ENCODE assay signal across 16 cellular contexts in genomic region chr13:91155512-91156114, GRCh38.
DNase-seq lines count a peak whose midpoint lies in the region; TF ChIP-seq lines count a peak whose summit lies in the region.
"Had no signal": no experiment of that assay in that cellular context is flagged by ENCODE, and none has a peak within 500 bp of the region (broad histone marks: within the 10 kb centered on the region; RNA-seq: fewer than 3 reads in every experiment).

No MANE protein-coding gene starts in this region.

- DNase-seq in Caco-2 (peak; percentile 86), glutamatergic neuron (no peak), neural progenitor cell (ENCODE audit: low spot score) (no peak), GM19240 (ENCODE audit: insufficient read length, low spot score) (no peak), iPS-NIHi7 (ENCODE audit: extremely low spot score) (no peak), GOT3 (lab: John Stamatoyannopoulos, UW) (no peak), DMS153 (lab: John Stamatoyannopoulos, UW) (no peak)
- DNase-seq: ACHN; activated naive CD8-positive, alpha-beta T cell treated with anti-CD3 and anti-CD28 coated beads for 36 hours; activated T-cell treated with anti-CD3 and anti-CD28 coated beads, Interleukin-2, amount 50 U/mL, for 4 hours; CD4-positive, alpha-beta memory T cell; kidney glomerular epithelial cell; NCI-H1694 treated with DMSO at 0.1 percent for 48 hours; NCI-H510A; stimulated activated naive CD4-positive, alpha-beta T cell had no signal

- H3K27me3 Mint-ChIP-seq in Caco-2 (ENCODE audit: insufficient read depth, unreplicated experiment) (no peaks in the 10 kb centered on the region), glutamatergic neuron (ENCODE audit: unreplicated experiment) (no peaks in the 10 kb centered on the region), neural progenitor cell (ENCODE audit: insufficient read depth, low read depth) (peaks cover 2% of the 10 kb centered on the region)

- H3K9ac ChIP-seq in Loucy (ENCODE audit: low read depth, low read length, poor library complexity, severe bottlenecking) (no peak overlapping the region), neural progenitor cell (no peak overlapping the region)

- H3K79me2 ChIP-seq in Loucy (ENCODE audit: insufficient read depth, low read length) (no peaks in the 10 kb centered on the region), neural progenitor cell (ENCODE audit: low read depth) (no peaks in the 10 kb centered on the region)

- H3K27ac Mint-ChIP-seq in Caco-2 (ENCODE audit: unreplicated experiment) (peak overlapping the region; percentile 96), glutamatergic neuron (ENCODE audit: unreplicated experiment) (peak overlapping the region; percentile 59), neural progenitor cell (peak overlapping the region; percentile 67)
- H3K27ac Mint-ChIP-seq: activated naive CD8-positive, alpha-beta T cell treated with anti-CD3 and anti-CD28 coated beads for 36 hours; CD4-positive, alpha-beta memory T cell had no signal

- H3K4me2 ChIP-seq in Loucy (ENCODE audit: low read depth, low read length, poor library complexity, severe bottlenecking) (no peak overlapping the region), neural progenitor cell (no peak overlapping the region)

- peak overlapping the region; percentile 6; the same call in 1 of the 2 replicates for H3K4me3 ChIP-seq in Caco-2 (ENCODE audit: low read depth, low read length)
- H3K4me3 ChIP-seq in Loucy (ENCODE audit: low read length, poor library complexity, severe bottlenecking) = no peak overlapping the region
- H3K4me3 ChIP-seq in neural progenitor cell = no peak overlapping the region

- CTCF ChIA-PET in Caco-2 (lab: Charles Lee) = interaction anchor here (1.0 to 2.3 kb wide), 5 partner anchors 21 to 78 kb away, joined by 3 to 14 read pairs (median 4); no protein-coding TSS in a partner anchor

- H3K27ac ChIP-seq in neural progenitor cell = no peak overlapping the region

- H4K20me1 ChIP-seq in Loucy (ENCODE audit: insufficient read depth, low read length, poor library complexity, severe bottlenecking) = no peaks in the 10 kb centered on the region
- H4K20me1 ChIP-seq in neural progenitor cell (ENCODE audit: low read depth) = no peaks in the 10 kb centered on the region

- H3K9me3 Mint-ChIP-seq in Caco-2 (ENCODE audit: unreplicated experiment) (no peaks in the 10 kb centered on the region), glutamatergic neuron (ENCODE audit: unreplicated experiment) (no peaks in the 10 kb centered on the region), neural progenitor cell (peaks cover 5% of the 10 kb centered on the region)
- H3K9me3 Mint-ChIP-seq: activated naive CD8-positive, alpha-beta T cell treated with anti-CD3 and anti-CD28 coated beads for 36 hours; activated T-cell treated with anti-CD3 and anti-CD28 coated beads, Interleukin-2, amount 50 U/mL, for 4 hours; CD4-positive, alpha-beta memory T cell had no signal

- H3K36me3 ChIP-seq in Caco-2 (ENCODE audit: control insufficient read depth, insufficient read depth, low read length) (no peaks in the 10 kb centered on the region; the same call in 1 of the 2 replicates), Loucy (ENCODE audit: insufficient read depth, low read length) (no peaks in the 10 kb centered on the region), neural progenitor cell (no peaks in the 10 kb centered on the region)

- H3K36me3 Mint-ChIP-seq in Caco-2 (ENCODE audit: insufficient read depth, unreplicated experiment) = peaks cover 15% of the 10 kb centered on the region
- H3K36me3 Mint-ChIP-seq in glutamatergic neuron (ENCODE audit: unreplicated experiment) = no peaks in the 10 kb centered on the region
- H3K36me3 Mint-ChIP-seq in neural progenitor cell = no peaks in the 10 kb centered on the region
- H3K36me3 Mint-ChIP-seq: activated naive CD8-positive, alpha-beta T cell treated with anti-CD3 and anti-CD28 coated beads for 36 hours; CD4-positive, alpha-beta memory T cell had no signal

- H3K4me1 ChIP-seq in Caco-2 = peaks cover 67% of the 10 kb centered on the region
- no peaks in the 10 kb centered on the region for H3K4me1 ChIP-seq in Loucy (ENCODE audit: insufficient read depth, low read length, poor library complexity, severe bottlenecking)
- peaks cover 17% of the 10 kb centered on the region for H3K4me1 ChIP-seq in neural progenitor cell

- no peaks in the 10 kb centered on the region for H3F3A ChIP-seq in Loucy (ENCODE audit: low read depth)
- H3F3A ChIP-seq in neural progenitor cell (ENCODE audit: low read depth) = peaks cover 3% of the 10 kb centered on the region

- no peaks in the 10 kb centered on the region for H3K9me2 ChIP-seq in Loucy (replicated peaks; ENCODE audit: low read depth, low read length)

- no peaks in the 10 kb centered on the region for H3K27me3 ChIP-seq in Caco-2 (replicated peaks; ENCODE audit: control insufficient read depth, insufficient read depth, low read length)
- H3K27me3 ChIP-seq in Loucy (ENCODE audit: insufficient read depth, low read length, poor library complexity, severe bottlenecking) = no peaks in the 10 kb centered on the region
- no peaks in the 10 kb centered on the region for H3K27me3 ChIP-seq in neural progenitor cell

- H2AFZ ChIP-seq in Loucy (ENCODE audit: low read length) = 0 out of 2 replicates have a peak overlapping the region, but pooled peaks have one; percentile 70
- H2AFZ ChIP-seq in neural progenitor cell (replicated peaks) = peak overlapping the region; percentile 73

- H3K4me1 Mint-ChIP-seq in Caco-2 (ENCODE audit: low read depth, unreplicated experiment) = peaks cover 44% of the 10 kb centered on the region
- peaks cover 31% of the 10 kb centered on the region for H3K4me1 Mint-ChIP-seq in glutamatergic neuron (ENCODE audit: low read depth, unreplicated experiment)
- peaks cover 8% of the 10 kb centered on the region for H3K4me1 Mint-ChIP-seq in neural progenitor cell
- H3K4me1 Mint-ChIP-seq: activated naive CD8-positive, alpha-beta T cell treated with anti-CD3 and anti-CD28 coated beads for 36 hours; CD4-positive, alpha-beta memory T cell had no signal

- H3K4me3 Mint-ChIP-seq in Caco-2 (ENCODE audit: unreplicated experiment) (peak overlapping the region; percentile 72), glutamatergic neuron (ENCODE audit: unreplicated experiment) (no peak overlapping the region), neural progenitor cell (no peak overlapping the region)
- H3K4me3 Mint-ChIP-seq: activated naive CD8-positive, alpha-beta T cell treated with anti-CD3 and anti-CD28 coated beads for 36 hours; activated T-cell treated with anti-CD3 and anti-CD28 coated beads, Interleukin-2, amount 50 U/mL, for 4 hours; CD4-positive, alpha-beta memory T cell had no signal

- no peaks in the 10 kb centered on the region for H3K9me3 ChIP-seq in Caco-2
- no peaks in the 10 kb centered on the region for H3K9me3 ChIP-seq in Loucy (ENCODE audit: insufficient read depth, low read depth, low read length)
- H3K9me3 ChIP-seq in neural progenitor cell (ENCODE audit: low read depth) = no peaks in the 10 kb centered on the region

- POLR2A ChIA-PET in Caco-2 (lab: Charles Lee) = interaction anchor here (1.1 to 1.2 kb wide), 2 partner anchors 26 to 78 kb away, joined by 3 to 11 read pairs; no protein-coding TSS in a partner anchor

- intact Hi-C loops in Caco-2 (cut with micrococcal nuclease; ENCODE audit: unreplicated experiment) = loop anchor here (1.0 to 2.0 kb wide), 4 partner anchors 27 to 316 kb away; partner anchors contain the start of gene MIR17HG

- TF ChIP-seq CTCF in Caco-2 (IDR thresholded peaks at IDR 0.05; ENCODE audit: insufficient read depth in 1 of 2, low read depth in 1 of 2, low read length in 1 of 2, severe bottlenecking in 1 of 2, unreplicated experiment in 1 of 2) = no peak
- no peak for TF ChIP-seq CTCF in Loucy (conservative IDR thresholded peaks at IDR 0.05; ENCODE audit: low read length)
- no peak for TF ChIP-seq CTCF in glutamatergic neuron (IDR thresholded peaks at IDR 0.05; ENCODE audit: partially characterized antibody, unreplicated experiment)
- TF ChIP-seq CTCF in neural progenitor cell (IDR thresholded peaks at IDR 0.05) = no peak

- TSS peak; percentile 89 for BruUV-seq in Caco-2 (replicated peaks; lab: Mats Ljungman, UMichigan)

Comparison
In these comparisons a context has a peak if more than half of its experiments do, and no peak if none do; other contexts are left out.
1. DNase-seq: peak in Caco-2 (2 of 2); none in glutamatergic neuron (single experiment), neural progenitor cell (single experiment), GM19240 (single experiment), iPS-NIHi7 (single experiment), GOT3 (single experiment) and DMS153 (single experiment).
2. Peak in every context shown above with its lines, with median percentiles within 50 percentile points of each other: H3K27ac Mint-ChIP-seq.